ENCODE assay signal across 8 cellular contexts in the genomic region with DNA sequence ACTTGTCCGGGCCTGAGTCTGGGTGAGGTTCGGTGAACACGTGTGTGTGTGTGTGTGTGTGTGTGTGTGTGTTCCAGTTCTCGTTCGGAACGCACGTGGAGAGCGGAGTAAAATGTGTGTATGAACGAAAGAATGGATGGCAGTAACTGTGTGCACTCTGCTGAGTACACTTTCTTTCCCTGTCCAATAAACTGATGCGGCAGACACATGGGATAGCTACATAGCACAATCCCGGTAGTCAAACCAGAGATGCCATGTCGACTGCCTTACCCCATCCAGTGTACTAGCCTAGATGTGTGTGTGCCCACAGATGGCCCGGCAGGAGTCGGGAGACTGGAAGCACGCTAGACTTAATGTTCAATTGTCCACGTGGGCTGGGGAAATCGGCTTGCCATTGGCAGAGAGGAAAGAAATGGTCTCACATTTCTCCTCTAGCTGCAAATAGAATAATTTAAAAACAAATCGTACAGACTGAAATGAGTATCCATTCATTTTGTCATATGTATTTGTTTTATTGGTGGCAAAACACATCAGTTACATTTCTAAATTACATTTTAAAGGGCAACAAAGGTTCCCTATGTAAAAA. TPM values are rescaled to one million over a fixed set of nuclear protein-coding genes. Genes with fewer than 3 reads are reported as not detected.
DNase-seq lines count a peak whose midpoint lies in the region; TF ChIP-seq lines count a peak whose summit lies in the region.

No MANE protein-coding gene starts in this region.

- dilution Hi-C loops in mammary epithelial cell (cut with HindIII; ENCODE audit: low sequenced_read_pairs), result no loop called here

- peak overlapping the region; percentile 93 for H2AFZ ChIP-seq in mammary epithelial cell (ENCODE audit: low read depth, low read length)

- H3K9ac ChIP-seq in mammary epithelial cell (ENCODE audit: insufficient read depth, low read length) (peak overlapping the region; percentile 86), skeletal muscle satellite cell (ENCODE audit: low read depth, low read length) (peak overlapping the region; percentile 95)

- TSS peak; percentile 62 for BruUV-seq in mammary epithelial cell (replicated peaks; lab: Mats Ljungman, UMichigan)

- CTCF ChIA-PET in HEK293 (lab: Yijun Ruan, JAX) (interaction anchor here (0.7 to 1.5 kb wide), 2 partner anchors 40 to 55 kb away, joined by 4 read pairs; no protein-coding TSS in a partner anchor), mammary epithelial cell (lab: Charles Lee; ENCODE audit: low non-redundant PET) (no interaction called here)

- peaks cover 38% of the 10 kb centered on the region for H3K79me2 ChIP-seq in mammary epithelial cell (ENCODE audit: insufficient read depth, low read length)

- intact Hi-C loops in mammary epithelial cell (cut with micrococcal nuclease), result loop anchor here (1.0 to 10.0 kb wide), 3 partner anchors 21 to 362 kb away; a partner anchor contains a TSS

- no peaks in the 10 kb centered on the region for H3K36me3 ChIP-seq in HEK293 (ENCODE audit: control insufficient read depth in 2 of 2, insufficient read depth in 1 of 2, low read length in 2 of 2)
- no peaks in the 10 kb centered on the region; the same call in 1 of the 2 replicates for H3K36me3 ChIP-seq in MG63
- H3K36me3 ChIP-seq in mammary epithelial cell (ENCODE audit: insufficient read depth, low read length), result no peaks in the 10 kb centered on the region
- no peaks in the 10 kb centered on the region for H3K36me3 ChIP-seq in skeletal muscle satellite cell (ENCODE audit: insufficient read depth, low read length)

- peaks cover 10% of the 10 kb centered on the region; the same call in 1 of the 2 replicates for H3K4me1 ChIP-seq in HEK293 (ENCODE audit: control insufficient read depth, insufficient read depth, low read length)
- peaks cover 16% of the 10 kb centered on the region for H3K4me1 ChIP-seq in mammary epithelial cell (ENCODE audit: insufficient read depth, low read length)
- H3K4me1 ChIP-seq in skeletal muscle satellite cell (ENCODE audit: control insufficient read depth, insufficient read depth, low read length), result peaks cover 26% of the 10 kb centered on the region

- POLR2A ChIA-PET in HEK293 (lab: Yijun Ruan, JAX), result interaction anchor here (0.5 to 1.4 kb wide), 3 partner anchors 10 to 202 kb away, joined by 3 read pairs; no protein-coding TSS in a partner anchor

- H3K27ac ChIP-seq in HEK293 (ENCODE audit: extremely low read depth, low read depth, low read length) (peak overlapping the region; percentile 91), mammary epithelial cell (ENCODE audit: insufficient read depth, low read depth, low read length) (peak overlapping the region; percentile 84)

- H3K9me3 ChIP-seq in HEK293 (ENCODE audit: control insufficient read depth, insufficient read depth, low read depth, low read length), result no peaks in the 10 kb centered on the region
- H3K9me3 ChIP-seq in MG63, result no peaks in the 10 kb centered on the region
- H3K9me3 ChIP-seq in mammary epithelial cell (replicated peaks; ENCODE audit: insufficient read depth, low read length), result no peaks in the 10 kb centered on the region
- no peaks in the 10 kb centered on the region for H3K9me3 ChIP-seq in skeletal muscle satellite cell (replicated peaks; ENCODE audit: low read length)

- no peak for TF ChIP-seq CTCF in HEK293 (tag by site-specific recombination; IDR thresholded peaks at IDR 0.05)
- no peak for TF ChIP-seq CTCF in mammary epithelial cell (conservative IDR thresholded peaks at IDR 0.05 in 1 of 2, IDR thresholded peaks at IDR 0.05 in 1 of 2; ENCODE audit: extremely low read depth in 1 of 2, insufficient read depth in 1 of 2, low read depth in 1 of 2, low read length in 2 of 2)

- H3K27me3 ChIP-seq in MG63 (no peaks in the 10 kb centered on the region), mammary epithelial cell (ENCODE audit: insufficient read depth, low read length) (no peaks in the 10 kb centered on the region), skeletal muscle satellite cell (ENCODE audit: control insufficient read depth, insufficient read depth, low read length) (no peaks in the 10 kb centered on the region)

- no peaks in the 10 kb centered on the region for H4K20me1 ChIP-seq in mammary epithelial cell (ENCODE audit: insufficient read depth, low read length)

- H3K4me3 ChIP-seq in HEK293 (ENCODE audit: low read depth, low read length) (peak overlapping the region; percentile 91), MG63 (peak overlapping the region; percentile 69), mammary epithelial cell (replicated peaks in 1 of 3; ENCODE audit: insufficient read depth in 1 of 3, low read depth in 2 of 3, low read length in 3 of 3) (peak overlapping the region; percentile 47 to 94 (median 59)), skeletal muscle satellite cell (ENCODE audit: low read length) (peak overlapping the region; percentile 99)

- H3K4me2 ChIP-seq in mammary epithelial cell (ENCODE audit: insufficient read depth, low read depth, low read length) (peak overlapping the region; percentile 85), skeletal muscle satellite cell (ENCODE audit: low read length) (peak overlapping the region; percentile 83)

- DNase-seq in activated gamma-delta T cell treated with anti-CD3 and anti-CD28 coated beads, Interleukin-2, amount 50 U/mL, for 16 hours (ENCODE audit: low read depth), result peak; percentile 0
- no peak for DNase-seq in activated gamma-delta T cell treated with Interleukin-2 at 50 U/mL for 16 hours
- peak; percentile 93 for DNase-seq in MG63
- DNase-seq in RPMI8226, result peak; percentile 94
- DNase-seq in mammary epithelial cell, result peak; percentile 93
- DNase-seq in iPS-NIHi11 (ENCODE audit: low spot score), result peak; percentile 65

- 4% methylated on average over 11 of the region's 18 CpGs for WGBS in mammary epithelial cell (ENCODE audit: low coverage, missing lambda C conversion rate)

- in situ Hi-C loops in mammary epithelial cell (cut with MboI; ENCODE audit: low sequenced_read_pairs in 2 of 2), result no loop called here

TF ChIP-seq in HEK293, 187 proteins besides CTCF, POLR2A, EP300 and RAD21 (continues in another document):
- TF ChIP-seq ZNF169 (tag by site-specific recombination; IDR thresholded peaks at IDR 0.05) (peak; percentile 68; the same call in 1 of the 2 replicates), OSR2 (tag by site-specific recombination; IDR thresholded peaks at IDR 0.05) (peak; percentile 29; the same call in 1 of the 2 replicates), ZNF664 (tag by site-specific recombination; IDR thresholded peaks at IDR 0.05) (peak; percentile 57; the same call in 1 of the 2 replicates), ZFP37 (tag by site-specific recombination; IDR thresholded peaks at IDR 0.05) (peak; percentile 88), GLIS1 (tag by site-specific recombination; IDR thresholded peaks at IDR 0.05) (peak; percentile 27; the same call in 1 of the 2 replicates), ZNF600 (tag by site-specific recombination; IDR thresholded peaks at IDR 0.05) (peak; percentile 96), ZEB2 (tag by site-specific recombination; IDR thresholded peaks at IDR 0.05) (peak; percentile 46; the same call in 1 of the 2 replicates), ZNF391 (tag by site-specific recombination; IDR thresholded peaks at IDR 0.05; ENCODE audit: borderline replicate concordance, low read depth) (peak; percentile 82; the same call in 1 of the 2 replicates), ZNF701 (tag by site-specific recombination; IDR thresholded peaks at IDR 0.05) (no peak), KLF9 (tag by site-specific recombination; IDR thresholded peaks at IDR 0.05; ENCODE audit: low read depth) (peak; percentile 76), GLI4 (tag by site-specific recombination; IDR thresholded peaks at IDR 0.05) (peak; percentile 94), ZNF223 (tag by site-specific recombination; IDR thresholded peaks at IDR 0.05) (peak; percentile 74; the same call in 1 of the 2 replicates), ZNF324 (tag by site-specific recombination; IDR thresholded peaks at IDR 0.05) (peak; percentile 76), ZNF707 (tag by site-specific recombination; IDR thresholded peaks at IDR 0.05) (no peak), SP3 (tag by site-specific recombination; IDR thresholded peaks at IDR 0.05) (peak; percentile 65), ZNF558 (tag by site-specific recombination; IDR thresholded peaks at IDR 0.05) (peak; percentile 81; the same call in 1 of the 2 replicates)
- TF ChIP-seq, protein P1, sequence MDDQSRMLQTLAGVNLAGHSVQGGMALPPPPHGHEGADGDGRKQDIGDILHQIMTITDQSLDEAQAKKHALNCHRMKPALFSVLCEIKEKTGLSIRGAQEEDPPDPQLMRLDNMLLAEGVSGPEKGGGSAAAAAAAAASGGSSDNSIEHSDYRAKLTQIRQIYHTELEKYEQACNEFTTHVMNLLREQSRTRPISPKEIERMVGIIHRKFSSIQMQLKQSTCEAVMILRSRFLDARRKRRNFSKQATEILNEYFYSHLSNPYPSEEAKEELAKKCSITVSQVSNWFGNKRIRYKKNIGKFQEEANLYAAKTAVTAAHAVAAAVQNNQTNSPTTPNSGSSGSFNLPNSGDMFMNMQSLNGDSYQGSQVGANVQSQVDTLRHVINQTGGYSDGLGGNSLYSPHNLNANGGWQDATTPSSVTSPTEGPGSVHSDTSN (CRISPR knock-in tag; IDR thresholded peaks at IDR 0.05), result 0 out of 2 replicates have a peak, but pooled peaks have one; percentile 1
- TF ChIP-seq, protein P2, sequence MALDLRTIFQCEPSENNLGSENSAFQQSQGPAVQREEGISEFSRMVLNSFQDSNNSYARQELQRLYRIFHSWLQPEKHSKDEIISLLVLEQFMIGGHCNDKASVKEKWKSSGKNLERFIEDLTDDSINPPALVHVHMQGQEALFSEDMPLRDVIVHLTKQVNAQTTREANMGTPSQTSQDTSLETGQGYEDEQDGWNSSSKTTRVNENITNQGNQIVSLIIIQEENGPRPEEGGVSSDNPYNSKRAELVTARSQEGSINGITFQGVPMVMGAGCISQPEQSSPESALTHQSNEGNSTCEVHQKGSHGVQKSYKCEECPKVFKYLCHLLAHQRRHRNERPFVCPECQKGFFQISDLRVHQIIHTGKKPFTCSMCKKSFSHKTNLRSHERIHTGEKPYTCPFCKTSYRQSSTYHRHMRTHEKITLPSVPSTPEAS (tag by site-specific recombination; IDR thresholded peaks at IDR 0.05), result peak; percentile 93
- TF ChIP-seq, protein P3, sequence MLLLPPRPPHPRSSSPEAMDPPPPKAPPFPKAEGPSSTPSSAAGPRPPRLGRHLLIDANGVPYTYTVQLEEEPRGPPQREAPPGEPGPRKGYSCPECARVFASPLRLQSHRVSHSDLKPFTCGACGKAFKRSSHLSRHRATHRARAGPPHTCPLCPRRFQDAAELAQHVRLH (tag by site-specific recombination; IDR thresholded peaks at IDR 0.05), result peak; percentile 71

RNA-seq across cellular contexts. Expression of a gene that starts 0.6 kb away (rescaled TPM):
- total RNA-seq in MG63 (2014; rRNA removed; shearing (Covaris generic); ENCODE audit: low replicate concordance), result 19.7 and 46.8 TPM in 2 replicates
- total RNA-seq in mammary epithelial cell, result 10 to 100 TPM; 31.4 to 31.7 TPM
- polyA plus RNA-seq in mammary epithelial cell, result 23.1 TPM
- 21.3 TPM for polyA minus RNA-seq in mammary epithelial cell
- 37.8 and 39.5 TPM in 2 replicates for total RNA-seq in skeletal muscle satellite cell (2012; rRNA removed)
